In genomic region chr2:25188405-25188804, GRCh38 we compare ENCODE assay signal across 21 cellular contexts. TPM values are rescaled to one million over a fixed set of nuclear protein-coding genes. Genes with fewer than 3 reads are reported as not detected.
DNase-seq lines count a peak whose midpoint lies in the region; ATAC-seq, FAIRE-seq and TF ChIP-seq lines count a peak whose summit lies in the region.
"Had no signal": no experiment of that assay in that cellular context is flagged by ENCODE, and none has a peak within 500 bp of the region (broad histone marks: within the 10 kb centered on the region; RNA-seq: fewer than 3 reads in every experiment).

No MANE protein-coding gene starts in this region.

- H3K27me3 ChIP-seq in Caco-2 (replicated peaks; ENCODE audit: control insufficient read depth, insufficient read depth, low read length): no peaks in the 10 kb centered on the region
- peaks cover 14 to 34% of the 10 kb centered on the region in 2 experiments for H3K27me3 ChIP-seq in K562 (ENCODE audit: control insufficient read depth in 2 of 2, insufficient read depth in 2 of 2, low read length in 2 of 2)
- no peaks in the 10 kb centered on the region for H3K27me3 ChIP-seq in neural progenitor cell
- H3K27me3 ChIP-seq in GM23338 (ENCODE audit: insufficient read depth): no peaks in the 10 kb centered on the region
- H3K27me3 ChIP-seq: BE2C had no signal

- no peak for ATAC-seq in K562
- ATAC-seq in GM23338: no peak
- ATAC-seq: A549 had no signal

- no peak overlapping the region for H3K4me2 ChIP-seq in K562 (ENCODE audit: insufficient read depth, low read length)
- no peak overlapping the region for H3K4me2 ChIP-seq in neural progenitor cell
- no peak overlapping the region for H3K4me2 ChIP-seq in GM23338
- H3K4me2 ChIP-seq: A549 had no signal

- intact Hi-C loops in Caco-2 (cut with micrococcal nuclease; ENCODE audit: unreplicated experiment) (no loop called here), K562 (cut with micrococcal nuclease) (no loop called here), head of caudate nucleus (cut with DNase I) (no loop called here)

- no peaks in the 10 kb centered on the region for H3K79me2 ChIP-seq in K562 (ENCODE audit: control insufficient read depth, insufficient read depth, low read length)
- no peaks in the 10 kb centered on the region for H3K79me2 ChIP-seq in neural progenitor cell (ENCODE audit: low read depth)
- H3K79me2 ChIP-seq in GM23338 (replicated peaks; ENCODE audit: insufficient read depth): no peaks in the 10 kb centered on the region

- H3K9me2 ChIP-seq in GM23338 (ENCODE audit: insufficient read depth): no peaks in the 10 kb centered on the region

- TF ChIP-seq CTCF in Caco-2 (IDR thresholded peaks at IDR 0.05; ENCODE audit: insufficient read depth in 1 of 2, low read depth in 1 of 2, low read length in 1 of 2, severe bottlenecking in 1 of 2, unreplicated experiment in 1 of 2): no peak
- TF ChIP-seq CTCF in K562 (IDR thresholded peaks at IDR 0.05 in 2 of 3, conservative IDR thresholded peaks at IDR 0.05 in 1 of 3; ENCODE audit: insufficient read depth in 2 of 3, low read depth in 1 of 3, low read length in 3 of 3): no peak
- TF ChIP-seq CTCF in neural progenitor cell (IDR thresholded peaks at IDR 0.05): no peak
- no peak for TF ChIP-seq CTCF in GM23338 (conservative IDR thresholded peaks at IDR 0.05; ENCODE audit: low read depth in 2 of 2)

- POLR2A ChIA-PET in Caco-2 (lab: Charles Lee): no interaction called here
- POLR2A ChIA-PET in K562 (lab: Yijun Ruan, JAX): no interaction called here

- in situ Hi-C loops in K562 (cut with MboI): no loop called here

- peaks cover 39% of the 10 kb centered on the region for H3K4me1 Mint-ChIP-seq in Caco-2 (ENCODE audit: low read depth, unreplicated experiment)
- peaks cover 35% of the 10 kb centered on the region for H3K4me1 Mint-ChIP-seq in neural progenitor cell
- H3K4me1 Mint-ChIP-seq in GM23338: peaks cover 5% of the 10 kb centered on the region; the same call in 2 of the 3 replicates
- H3K4me1 Mint-ChIP-seq: CD4-positive, alpha-beta memory T cell had no signal

- DNase-seq in Caco-2: no peak
- DNase-seq in K562 (ENCODE audit: extremely low read depth in 1 of 4, low spot score in 3 of 4): no peak
- DNase-seq in neural progenitor cell (ENCODE audit: low spot score): no peak
- DNase-seq in NCI-H226: no peak
- DNase-seq in GM23338 (ENCODE audit: low spot score): no peak
- no peak for DNase-seq in head of caudate nucleus
- DNase-seq: 8988T; ACHN; AML-193; BE2C; C1 segment of cervical spinal cord; CD4-positive, alpha-beta memory T cell; COR-L47; DMS153; DND-41; H7; HCEC 1CT had no signal

- H3K4me3 ChIP-seq in Caco-2 (ENCODE audit: low read depth, low read length): no peak overlapping the region
- H3K4me3 ChIP-seq in K562: no peak overlapping the region
- H3K4me3 ChIP-seq in neural progenitor cell: no peak overlapping the region
- H3K4me3 ChIP-seq in GM23338: no peak overlapping the region
- H3K4me3 ChIP-seq: A549 had no signal

- TF ChIP-seq POLR2A in K562 (conservative IDR thresholded peaks at IDR 0.05): no peak

- CTCF ChIA-PET in Caco-2 (lab: Charles Lee): interaction anchor here (0.8 to 1.7 kb wide), 2 partner anchors 40 to 139 kb away, joined by 5 read pairs; no protein-coding TSS in a partner anchor
- CTCF ChIA-PET in K562 (lab: Yijun Ruan, JAX; ENCODE audit: low intra/inter-chr PET ratio): no interaction called here

- no peak for FAIRE-seq in K562 (lab: Jason Lieb, UNC)
- FAIRE-seq: A549, G401.6, GM12892, H1 had no signal

- WGBS in K562 (ENCODE audit: insufficient coverage, low coverage, missing lambda C conversion rate): 2% methylated on average over 4 of the region's 4 CpGs

- H3K9me3 ChIP-seq in Caco-2 (no peaks in the 10 kb centered on the region), K562 (replicated peaks; ENCODE audit: control insufficient read depth, insufficient read depth, low read depth, low read length) (no peaks in the 10 kb centered on the region), neural progenitor cell (ENCODE audit: low read depth) (no peaks in the 10 kb centered on the region)
- H3K9me3 ChIP-seq: A549, BE2C had no signal

- H3K4me1 ChIP-seq in Caco-2 (peaks cover 30% of the 10 kb centered on the region), K562 (replicated peaks in 1 of 2; ENCODE audit: control insufficient read depth in 2 of 2, insufficient read depth in 2 of 2, low read length in 2 of 2) (no peaks in the 10 kb centered on the region; a peak in 1 of 5 replicates), neural progenitor cell (peaks cover 15% of the 10 kb centered on the region), GM23338 (ENCODE audit: insufficient read depth) (no peaks in the 10 kb centered on the region; the same call in 1 of the 2 replicates)
- H3K4me1 ChIP-seq: A549, BE2C had no signal

- H3K27ac Mint-ChIP-seq in Caco-2 (ENCODE audit: unreplicated experiment): peak overlapping the region; percentile 12
- peak overlapping the region; percentile 50 for H3K27ac Mint-ChIP-seq in neural progenitor cell
- H3K27ac Mint-ChIP-seq in GM23338: no peak overlapping the region
- H3K27ac Mint-ChIP-seq: CD4-positive, alpha-beta memory T cell had no signal

- no peaks in the 10 kb centered on the region for H3F3A ChIP-seq in neural progenitor cell (ENCODE audit: low read depth)
- H3F3A ChIP-seq in GM23338 (replicated peaks; ENCODE audit: low read depth): no peaks in the 10 kb centered on the region

- H3K27ac ChIP-seq in K562 (ENCODE audit: extremely low read depth, low read depth, low read length) (no peak overlapping the region), neural progenitor cell (no peak overlapping the region), GM23338 (ENCODE audit: low read depth) (no peak overlapping the region)
- H3K27ac ChIP-seq: A549 had no signal

- H3K36me3 ChIP-seq in Caco-2 (ENCODE audit: control insufficient read depth, insufficient read depth, low read length): no peaks in the 10 kb centered on the region
- no peaks in the 10 kb centered on the region for H3K36me3 ChIP-seq in K562 (ENCODE audit: control insufficient read depth, insufficient read depth, low read length)
- H3K36me3 ChIP-seq in neural progenitor cell: no peaks in the 10 kb centered on the region
- H3K36me3 ChIP-seq in GM23338 (ENCODE audit: insufficient read depth): no peaks in the 10 kb centered on the region
- H3K36me3 ChIP-seq: BE2C had no signal

- H3K27me3 Mint-ChIP-seq in Caco-2 (ENCODE audit: insufficient read depth, unreplicated experiment): no peaks in the 10 kb centered on the region
- peaks cover 16% of the 10 kb centered on the region for H3K27me3 Mint-ChIP-seq in neural progenitor cell (ENCODE audit: insufficient read depth, low read depth)
- peaks cover 6% of the 10 kb centered on the region for H3K27me3 Mint-ChIP-seq in GM23338 (ENCODE audit: insufficient read depth, low read depth, poor library complexity)

- no peak for TF ChIP-seq RAD21 in K562 (CRISPR knock-in tag; conservative IDR thresholded peaks at IDR 0.05 in 1 of 2, IDR thresholded peaks at IDR 0.05 in 1 of 2)

- H3K9me3 Mint-ChIP-seq in Caco-2 (ENCODE audit: unreplicated experiment): no peaks in the 10 kb centered on the region
- H3K9me3 Mint-ChIP-seq in neural progenitor cell: no peaks in the 10 kb centered on the region
- H3K9me3 Mint-ChIP-seq in GM23338: no peaks in the 10 kb centered on the region
- H3K9me3 Mint-ChIP-seq: CD4-positive, alpha-beta memory T cell had no signal

- peaks cover 7% of the 10 kb centered on the region for H3K36me3 Mint-ChIP-seq in Caco-2 (ENCODE audit: insufficient read depth, unreplicated experiment)
- H3K36me3 Mint-ChIP-seq in neural progenitor cell: no peaks in the 10 kb centered on the region
- no peaks in the 10 kb centered on the region for H3K36me3 Mint-ChIP-seq in GM23338 (ENCODE audit: low read depth)
- H3K36me3 Mint-ChIP-seq: CD4-positive, alpha-beta memory T cell had no signal

- H3K4me3 Mint-ChIP-seq in Caco-2 (ENCODE audit: unreplicated experiment) (no peak overlapping the region), neural progenitor cell (no peak overlapping the region), GM23338 (no peak overlapping the region)
- H3K4me3 Mint-ChIP-seq: CD4-positive, alpha-beta memory T cell had no signal

- H3K9ac ChIP-seq in K562 (ENCODE audit: insufficient read depth in 1 of 2, low read depth in 2 of 2, low read length in 2 of 2) (no peak overlapping the region), neural progenitor cell (no peak overlapping the region)

- BruUV-seq in Caco-2 (replicated peaks; lab: Mats Ljungman, UMichigan) (no TSS peak), K562 (replicated peaks; lab: Mats Ljungman, UMichigan) (no TSS peak)

- no peak for TF ChIP-seq EP300 in K562 (IDR thresholded peaks at IDR 0.05; ENCODE audit: low read length)

- H4K20me1 ChIP-seq in K562 (replicated peaks; ENCODE audit: control insufficient read depth, insufficient read depth, low read length) (no peaks in the 10 kb centered on the region), neural progenitor cell (ENCODE audit: low read depth) (no peaks in the 10 kb centered on the region), GM23338 (replicated peaks; ENCODE audit: insufficient read depth) (no peaks in the 10 kb centered on the region)

- no peaks in the 10 kb centered on the region for H3K9me1 ChIP-seq in K562 (ENCODE audit: control insufficient read depth, insufficient read depth, low read length)

- H2AFZ ChIP-seq in K562 (ENCODE audit: low read depth, low read length) (no peak overlapping the region), neural progenitor cell (replicated peaks) (no peak overlapping the region), GM23338 (no peak overlapping the region)

RNA-seq across cellular contexts. Expression of gene POMC, which starts 20.0 kb away (rescaled TPM):
- total RNA-seq in Caco-2 (2022): 10.5 and 14.9 TPM in 2 replicates
- total RNA-seq in K562 (2011; cell fraction: chromatin; rRNA removed; ENCODE audit: low replicate concordance): not detected in 2 replicates
- not detected in 2 replicates for total RNA-seq in K562 (2011; cell fraction: nucleolus; rRNA removed)
- not detected in 2 replicates for total RNA-seq in K562 (2011; cell fraction: nucleoplasm; rRNA removed)
- total RNA-seq in K562 (2014; rRNA removed): not detected in 2 replicates
- not detected in 2 replicates for total RNA-seq in K562 (2014; rRNA removed; fragmentation: Illumina TruSeq; extraction: Trizol)
- not detected in 2 replicates for total RNA-seq in K562 (2015; rRNA removed; fragmentation: Illumina TruSeq; extraction: Trizol)
- total RNA-seq in K562 (2021): not detected in 2 replicates
- polyA plus RNA-seq in K562 (2011; rRNA removed): not detected in 2 replicates
- not detected in 2 replicates for polyA plus RNA-seq in K562 (2011; cell fraction: cytosol; rRNA removed)
- not detected in 2 replicates for polyA plus RNA-seq in K562 (2011; cell fraction: nucleus; rRNA removed)
- polyA plus RNA-seq in K562 (2012): not detected in 2 replicates
- not detected in 2 replicates for polyA plus RNA-seq in K562 (2014; fragmentation: Illumina TruSeq; extraction: Trizol)
- polyA plus RNA-seq in K562 (2014; fragmentation: Nextera tagmentation; extraction: Ambion mirVana): not detected
- polyA plus RNA-seq in K562 (2014; rRNA removed): not detected in 2 replicates
- not detected in 2 replicates for polyA minus RNA-seq in K562 (2011; rRNA and poly(A)+ RNA removed)
- polyA minus RNA-seq in K562 (2011; cell fraction: cytosol; rRNA and poly(A)+ RNA removed): not detected in 2 replicates
- polyA minus RNA-seq in K562 (2011; cell fraction: nucleus; rRNA and poly(A)+ RNA removed): not detected in 2 replicates
- total RNA-seq in neural progenitor cell (ENCODE audit: low replicate concordance): not detected in 2 replicates
- 7.8 and 12.3 TPM in 2 replicates for total RNA-seq in GM23338 (2014; rRNA removed; shearing (Covaris generic))
- 8.5 and 8.7 TPM in 2 replicates for polyA plus RNA-seq in GM23338 (2016; fragmentation: Nextera tagmentation; extraction: Ambion mirVana)
- polyA plus RNA-seq: A549 had no signal
